In genomic region chr16:86015606-86016005, GRCh38 we compare ENCODE assay signal across 12 cellular contexts.
"Had no signal": no experiment of that assay in that cellular context is flagged by ENCODE, and none has a peak within 500 bp of the region (broad histone marks: within the 10 kb centered on the region; RNA-seq: fewer than 3 reads in every experiment).

No MANE protein-coding gene starts in this region.

- H3K4me3 Mint-ChIP-seq: activated naive CD8-positive, alpha-beta T cell; natural killer cell; stimulated activated naive CD8-positive, alpha-beta T cell treated with anti-CD3 and anti-CD28 coated beads, Interleukin-15, Interleukin-2, amounts not matched to agents 100 ng/mL and 50 ng/mL, for 24 hours had no signal

- H3K27ac ChIP-seq: breast epithelium, left lung, prostate gland, tibial artery, WERI-Rb-1 had no signal

- H3K27ac Mint-ChIP-seq: activated naive CD8-positive, alpha-beta T cell; natural killer cell; stimulated activated naive CD8-positive, alpha-beta T cell treated with anti-CD3 and anti-CD28 coated beads, Interleukin-15, Interleukin-2, amounts not matched to agents 100 ng/mL and 50 ng/mL, for 24 hours had no signal

- H3K4me1 ChIP-seq: breast epithelium, prostate gland, tibial artery had no signal

- H3K4me3 ChIP-seq: breast epithelium, left lung, lung, prostate gland, tibial artery had no signal

- H3K9me3 ChIP-seq: prostate gland had no signal

- H3K36me3 ChIP-seq: breast epithelium, left lung, prostate gland, tibial artery, WERI-Rb-1 had no signal

- DNase-seq: activated CD4-positive, alpha-beta T cell treated with anti-CD3 and anti-CD28 coated beads for 1 hour; cortex of kidney; effector CD4-positive, alpha-beta T cell; natural killer cell had no signal
